ENCODE assay signal across 39 cellular contexts in the genomic region with DNA sequence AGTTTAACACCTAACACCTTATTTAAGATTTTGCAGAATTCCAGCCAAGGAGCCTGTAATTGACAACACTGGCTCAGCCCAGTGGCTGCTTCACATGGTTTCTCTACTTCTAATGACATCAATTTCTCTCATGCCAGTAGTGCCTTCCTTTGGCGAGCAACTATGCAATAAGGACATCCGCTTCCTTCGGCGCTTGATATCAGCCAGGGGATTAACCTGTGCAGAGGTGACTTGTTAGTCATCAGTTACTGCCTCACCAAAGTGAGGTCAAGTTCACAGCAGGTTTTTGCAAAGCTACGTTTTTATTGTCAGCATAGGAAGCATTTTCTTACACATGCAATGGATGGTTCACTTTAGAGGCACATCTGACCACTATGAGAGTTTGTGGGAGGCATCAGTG. TPM values are rescaled to one million over a fixed set of nuclear protein-coding genes. Genes with fewer than 3 reads are reported as not detected.
"Had no signal": no experiment of that assay in that cellular context is flagged by ENCODE, and none has a peak within 500 bp of the region (broad histone marks: within the 10 kb centered on the region; RNA-seq: fewer than 3 reads in every experiment).

No MANE protein-coding gene starts in this region.

- H3K9me3 Mint-ChIP-seq: activated B cell treated with CpG ODN at 0.5 μM for 24 hours; activated CD4-positive, alpha-beta memory T cell treated with anti-CD3 and anti-CD28 coated beads for 36 hours; activated naive CD4-positive, alpha-beta T cell treated with anti-CD3 and anti-CD28 coated beads, Interleukin-2, amount 10 ng/mL, durations not matched to agents 7 days and 5 days; activated naive CD8-positive, alpha-beta T cell treated with anti-CD3 and anti-CD28 coated beads, Interleukin-2, amount 50 U/mL, for 24 hours; T-cell had no signal

- H3K27ac ChIP-seq: VCaP had no signal

- H3K36me3 Mint-ChIP-seq: activated CD4-positive, alpha-beta memory T cell treated with anti-CD3 and anti-CD28 coated beads for 36 hours; activated naive CD4-positive, alpha-beta T cell treated with anti-CD3 and anti-CD28 coated beads, Interleukin-2, amount 10 ng/mL, durations not matched to agents 7 days and 5 days; activated naive CD8-positive, alpha-beta T cell; brain; T-cell had no signal

- H3K27ac Mint-ChIP-seq: activated B cell treated with CpG ODN at 0.5 μM for 24 hours; activated CD4-positive, alpha-beta memory T cell treated with anti-CD3 and anti-CD28 coated beads for 36 hours; activated naive CD4-positive, alpha-beta T cell treated with anti-CD3 and anti-CD28 coated beads, Interleukin-2, amount 10 ng/mL, durations not matched to agents 7 days and 5 days; activated naive CD8-positive, alpha-beta T cell; activated naive CD8-positive, alpha-beta T cell treated with anti-CD3 and anti-CD28 coated beads, Interleukin-2, amount 50 U/mL, for 24 hours; brain; T-cell; T-helper 17 cell had no signal

- ATAC-seq: activated naive CD8-positive, alpha-beta T cell treated with anti-CD3 and anti-CD28 coated beads, Interleukin-2, amount 50 U/mL, for 24 hours; Panc1; SK-N-SH treated with all-trans-retinoic acid at 6 μM for 48 hours; T-cell; T-helper 17 cell had no signal

- H3K4me1 Mint-ChIP-seq: activated B cell treated with CpG ODN at 0.5 μM for 24 hours; activated naive CD4-positive, alpha-beta T cell treated with anti-CD3 and anti-CD28 coated beads, Interleukin-2, amount 10 ng/mL, durations not matched to agents 7 days and 5 days; brain had no signal

- H3K27me3 Mint-ChIP-seq: activated B cell treated with CpG ODN at 0.5 μM for 24 hours; activated CD4-positive, alpha-beta memory T cell treated with anti-CD3 and anti-CD28 coated beads for 36 hours; activated naive CD8-positive, alpha-beta T cell; activated naive CD8-positive, alpha-beta T cell treated with anti-CD3 and anti-CD28 coated beads, Interleukin-2, amount 50 U/mL, for 24 hours; T-cell had no signal

- FAIRE-seq: bronchial epithelial cell had no signal

- H3K4me3 Mint-ChIP-seq: activated B cell treated with CpG ODN at 0.5 μM for 24 hours; activated CD4-positive, alpha-beta memory T cell treated with anti-CD3 and anti-CD28 coated beads for 36 hours; activated naive CD4-positive, alpha-beta T cell treated with anti-CD3 and anti-CD28 coated beads, Interleukin-2, amount 10 ng/mL, durations not matched to agents 7 days and 5 days; activated naive CD8-positive, alpha-beta T cell; activated naive CD8-positive, alpha-beta T cell treated with anti-CD3 and anti-CD28 coated beads, Interleukin-2, amount 50 U/mL, for 24 hours; brain; T-cell; T-helper 17 cell had no signal

- DNase-seq: activated B cell treated with CpG ODN at 0.5 μM for 24 hours; activated CD4-positive, alpha-beta memory T cell treated with anti-CD3 and anti-CD28 coated beads for 36 hours; activated CD4-positive, alpha-beta T cell treated with anti-CD3 and anti-CD28 coated beads for 4 hours; activated CD4-positive, alpha-beta T cell treated with anti-CD3 and anti-CD28 coated beads, Interleukin-2, amount 50 U/mL, for 1 hour; activated CD4-positive, CD25-positive, alpha-beta regulatory T cell treated with anti-CD3 and anti-CD28 coated beads, Interleukin-2, amount 50 U/mL, for 72 hours; activated CD8-positive, alpha-beta memory T cell treated with anti-CD3 and anti-CD28 coated beads, Interleukin-2, amount 50 U/mL, for 4 hours; activated effector memory CD4-positive, alpha-beta T cell treated with Interleukin-2 at 50 U/mL for 16 hours; activated naive CD4-positive, alpha-beta T cell treated with anti-CD3 and anti-CD28 coated beads, Interleukin-2, amount 10 ng/mL, durations not matched to agents 7 days and 5 days; activated naive CD8-positive, alpha-beta T cell treated with anti-CD3 and anti-CD28 coated beads, Interleukin-2, amount 50 U/mL, for 24 hours; activated T-cell treated with anti-CD3 and anti-CD28 coated beads for 4 hours; activated T-cell treated with anti-CD3 and anti-CD28 coated beads, Interleukin-2, amount 50 U/mL, for 48 hours; anterior cingulate cortex; caudate nucleus; Karpas-422; NCI-H1048; NCI-H1105 treated with DMSO at 0.1 percent for 48 hours; NCI-H1436; NCI-H1694; NCI-H1930; NCI-H2081 treated with DMSO at 0.1 percent for 48 hours; NCI-H226; NCI-H446 treated with DMSO at 0.1 percent for 48 hours; NCI-H524; NCI-H69; NK-92 treated with Interleukin-12 subunit alpha and Interleukin-12 subunit beta, amount 100 ng/mL, for 24 hours; SHP77 treated with DMSO at 0.1 percent for 48 hours; T-cell; T-helper 17 cell; T-helper 9 cell had no signal

RNA-seq across cellular contexts. Expression of gene EDAR, which starts 24.0 kb away (rescaled TPM):
- total RNA-seq: activated B cell treated with CpG ODN at 0.5 μM for 24 hours, cerebellum, OCI-LY7, RPMI7951, SK-MEL-5 had no signal
